In the genomic region with DNA sequence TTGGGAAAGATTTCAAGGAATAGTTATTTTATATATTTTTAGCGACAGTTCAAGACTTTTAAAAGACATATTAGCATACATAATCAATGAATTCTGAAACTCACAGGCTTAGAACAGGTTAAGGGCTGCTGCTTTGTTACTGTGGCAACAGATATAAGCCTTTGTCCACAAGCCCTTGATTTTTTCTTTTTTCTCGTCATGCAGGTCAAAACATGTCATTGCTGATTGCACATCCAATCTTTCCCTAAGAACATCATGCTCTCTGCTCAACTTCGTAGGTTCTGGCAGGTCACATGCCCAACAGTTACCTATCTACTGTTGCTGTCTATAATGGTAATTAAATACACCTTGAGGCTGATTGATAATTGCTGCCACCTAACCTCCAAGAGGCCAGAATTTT, we compare ENCODE assay signal across 28 cellular contexts.
"Had no signal": no experiment of that assay in that cellular context is flagged by ENCODE, and none has a peak within 500 bp of the region (broad histone marks: within the 10 kb centered on the region; RNA-seq: fewer than 3 reads in every experiment).

No MANE protein-coding gene starts in this region.

- H3K9ac ChIP-seq: neural progenitor cell had no signal

- DNase-seq: hypothalamus; immature natural killer cell; kidney; left colon; left lung; lower lobe of right lung; mammary epithelial cell; mesenchymal stem cell; naive thymus-derived CD8-positive, alpha-beta T cell; ovary; right lobe of liver; stimulated activated CD4-positive, alpha-beta T cell treated with anti-CD3 and anti-CD28 coated beads, Interleukin-12 subunit alpha, Interleukin-12 subunit beta, amount 100 ng/mL, for 4 hours; stimulated activated CD4-positive, alpha-beta T cell treated with anti-CD3 and anti-CD28 coated beads, Interleukin-15, amount 100 ng/mL, for 24 hours; stimulated activated CD4-positive, alpha-beta T cell treated with anti-CD3 and anti-CD28 coated beads, Interleukin-2, amount 100 ng/mL, for 24 hours; stimulated activated CD4-positive, alpha-beta T cell treated with anti-CD3 and anti-CD28 coated beads, Interleukin-4, amount 100 ng/mL, for 1 hour; stimulated activated naive B cell treated with anti-CD40 and anti-IgM and Interleukin-4, amounts not matched to agents 10 μg/mL and 1 μg/mL and 100 μg/mL, for 72 hours; tibial artery; trophoblast cell; upper lobe of right lung had no signal

- H3K4me2 ChIP-seq: neural progenitor cell had no signal

- H3K4me1 Mint-ChIP-seq: immature natural killer cell; naive thymus-derived CD8-positive, alpha-beta T cell; nephron; neural progenitor cell; stimulated activated naive B cell treated with anti-CD40 and anti-IgM and Interleukin-4, amounts not matched to agents 10 μg/mL and 1 μg/mL and 100 μg/mL, for 72 hours had no signal

- H3K36me3 ChIP-seq: left lung, lower lobe of right lung, neural progenitor cell, ovary, right atrium auricular region, right lobe of liver, suprapubic skin, thoracic aorta, tibial artery, upper lobe of right lung had no signal

- H2AFZ ChIP-seq: neural progenitor cell had no signal

- H3K27ac Mint-ChIP-seq: immature natural killer cell; naive thymus-derived CD8-positive, alpha-beta T cell; nephron; neural progenitor cell; progenitor cell of endocrine pancreas; stimulated activated naive B cell treated with anti-CD40 and anti-IgM and Interleukin-4, amounts not matched to agents 10 μg/mL and 1 μg/mL and 100 μg/mL, for 72 hours; stimulated activated naive CD8-positive, alpha-beta T cell treated with anti-CD3 and anti-CD28 coated beads, Interleukin-15, Interleukin-2, amounts not matched to agents 100 ng/mL and 50 ng/mL, for 24 hours had no signal

- H3K27me3 ChIP-seq: left lung, neural progenitor cell, ovary, right atrium auricular region, right lobe of liver, suprapubic skin, tibial artery, upper lobe of right lung had no signal

- FAIRE-seq: islet of Langerhans, kidney, urothelium cell line had no signal

- H3K27me3 Mint-ChIP-seq: naive thymus-derived CD8-positive, alpha-beta T cell; progenitor cell of endocrine pancreas; stimulated activated naive B cell treated with anti-CD40 and anti-IgM and Interleukin-4, amounts not matched to agents 10 μg/mL and 1 μg/mL and 100 μg/mL, for 72 hours; stimulated activated naive CD8-positive, alpha-beta T cell treated with anti-CD3 and anti-CD28 coated beads, Interleukin-15, Interleukin-2, amounts not matched to agents 100 ng/mL and 50 ng/mL, for 24 hours had no signal

- H3K4me1 ChIP-seq: left lung, lower lobe of right lung, neural progenitor cell, right atrium auricular region, right lobe of liver, suprapubic skin, tibial artery, upper lobe of right lung had no signal

- H3K4me3 Mint-ChIP-seq: immature natural killer cell; naive thymus-derived CD8-positive, alpha-beta T cell; nephron; neural progenitor cell; stimulated activated naive B cell treated with anti-CD40 and anti-IgM and Interleukin-4, amounts not matched to agents 10 μg/mL and 1 μg/mL and 100 μg/mL, for 72 hours; stimulated activated naive CD8-positive, alpha-beta T cell treated with anti-CD3 and anti-CD28 coated beads, Interleukin-15, Interleukin-2, amounts not matched to agents 100 ng/mL and 50 ng/mL, for 24 hours had no signal

- H3K9me3 ChIP-seq: ovary, right atrium auricular region, right lobe of liver, suprapubic skin, thoracic aorta, upper lobe of right lung had no signal

- H3K4me3 ChIP-seq: left lung, lower lobe of right lung, neural progenitor cell, ovary, right atrium auricular region, right lobe of liver, suprapubic skin, thoracic aorta, tibial artery, upper lobe of right lung had no signal

- H3K36me3 Mint-ChIP-seq: naive thymus-derived CD8-positive, alpha-beta T cell; neural progenitor cell; stimulated activated naive B cell treated with anti-CD40 and anti-IgM and Interleukin-4, amounts not matched to agents 10 μg/mL and 1 μg/mL and 100 μg/mL, for 72 hours had no signal

- H3K9me3 Mint-ChIP-seq: neural progenitor cell had no signal

- H3K27ac ChIP-seq: left lung, lower lobe of right lung, neural progenitor cell, ovary, right atrium auricular region, right lobe of liver, suprapubic skin, thoracic aorta, tibial artery, upper lobe of right lung had no signal
